1 cellular context compared by ENCODE assay signal in genomic region chr16:88566158-88566557, GRCh38.
TF ChIP-seq lines count a peak whose summit lies in the region.

No MANE protein-coding gene starts in this region.

TF ChIP-seq in K562, 482 proteins besides CTCF, POLR2A, EP300 and RAD21 (continued from another document):
- TF ChIP-seq ATF6 (CRISPR knock-in tag; IDR thresholded peaks at IDR 0.05): no peak
- TF ChIP-seq ZNF696 (CRISPR knock-in tag; conservative IDR thresholded peaks at IDR 0.05): no peak
- no peak for TF ChIP-seq ZNF407 (IDR thresholded peaks at IDR 0.05; ENCODE audit: low read depth)
- no peak for TF ChIP-seq MTF1 (CRISPR knock-in tag; IDR thresholded peaks at IDR 0.05; ENCODE audit: borderline replicate concordance)
- TF ChIP-seq ZNF57 (CRISPR knock-in tag; IDR thresholded peaks at IDR 0.05): no peak
- peak; percentile 91 for TF ChIP-seq EGR1 (conservative IDR thresholded peaks at IDR 0.05)
- TF ChIP-seq C11orf30 (IDR thresholded peaks at IDR 0.05; ENCODE audit: low read depth): no peak
- TF ChIP-seq HES1 (IDR thresholded peaks at IDR 0.05; ENCODE audit: low read depth): no peak
- TF ChIP-seq RFX1 (IDR thresholded peaks at IDR 0.05): peak; percentile 94
- no peak for TF ChIP-seq KDM1A (IDR thresholded peaks at IDR 0.05)
- no peak for TF ChIP-seq BACH1 (tag; IDR thresholded peaks at IDR 0.05)
- TF ChIP-seq THAP12 (CRISPR knock-in tag; IDR thresholded peaks at IDR 0.05): no peak
- TF ChIP-seq ZNF384 (IDR thresholded peaks at IDR 0.05; ENCODE audit: low read depth, low read length): peak; percentile 41; the same call in 1 of the 2 replicates
- peak; percentile 66 for TF ChIP-seq BMI1 (IDR thresholded peaks at IDR 0.05; ENCODE audit: low read length)
- TF ChIP-seq ZNF76 (CRISPR knock-in tag; IDR thresholded peaks at IDR 0.05; ENCODE audit: borderline replicate concordance): no peak
- no peak for TF ChIP-seq MCM2 (IDR thresholded peaks at IDR 0.05; ENCODE audit: low read depth)
- TF ChIP-seq CGGBP1 (CRISPR knock-in tag; IDR thresholded peaks at IDR 0.05): no peak
- TF ChIP-seq SRSF9 (IDR thresholded peaks at IDR 0.05; ENCODE audit: borderline replicate concordance, low read depth, low read length): no peak
- TF ChIP-seq ZNF695 (CRISPR knock-in tag; IDR thresholded peaks at IDR 0.05): no peak
- TF ChIP-seq ZBTB9 (CRISPR knock-in tag; IDR thresholded peaks at IDR 0.05): no peak
- TF ChIP-seq TRIM28 (IDR thresholded peaks at IDR 0.05): no peak
- peak; percentile 83 for TF ChIP-seq PKNOX1 (IDR thresholded peaks at IDR 0.05)
- TF ChIP-seq MTA2 (IDR thresholded peaks at IDR 0.05; ENCODE audit: low read depth): no peak
- TF ChIP-seq SPI1 (IDR thresholded peaks at IDR 0.05; ENCODE audit: borderline replicate concordance, low read depth, low read length): no peak
- no peak for TF ChIP-seq GTF2A2 (tag; IDR thresholded peaks at IDR 0.05)
- no peak for TF ChIP-seq ZNF740 (CRISPR knock-in tag; IDR thresholded peaks at IDR 0.05)
- no peak for TF ChIP-seq ZNF740 (tag; IDR thresholded peaks at IDR 0.05)
- TF ChIP-seq NR3C1 (CRISPR knock-in tag; IDR thresholded peaks at IDR 0.05): no peak
- no peak for TF ChIP-seq GMEB1 (CRISPR knock-in tag; IDR thresholded peaks at IDR 0.05)
- TF ChIP-seq NR1H2 (CRISPR knock-in tag; IDR thresholded peaks at IDR 0.05): no peak
- TF ChIP-seq ZNF445 (CRISPR knock-in tag; IDR thresholded peaks at IDR 0.05; ENCODE audit: low read depth): no peak
- no peak for TF ChIP-seq CUX1 (CRISPR knock-in tag; IDR thresholded peaks at IDR 0.05)
- TF ChIP-seq SIN3B (IDR thresholded peaks at IDR 0.05; ENCODE audit: low read depth): no peak
- no peak for TF ChIP-seq SNRNP70 (optimal IDR thresholded peaks at IDR 0.05; ENCODE audit: low read depth, low read length)
- TF ChIP-seq TSC22D4 (tag; IDR thresholded peaks at IDR 0.05): no peak
TF ChIP-seq in K562: peak in this region for 7.
